ENCODE assay signal across 16 cellular contexts in the genomic region with DNA sequence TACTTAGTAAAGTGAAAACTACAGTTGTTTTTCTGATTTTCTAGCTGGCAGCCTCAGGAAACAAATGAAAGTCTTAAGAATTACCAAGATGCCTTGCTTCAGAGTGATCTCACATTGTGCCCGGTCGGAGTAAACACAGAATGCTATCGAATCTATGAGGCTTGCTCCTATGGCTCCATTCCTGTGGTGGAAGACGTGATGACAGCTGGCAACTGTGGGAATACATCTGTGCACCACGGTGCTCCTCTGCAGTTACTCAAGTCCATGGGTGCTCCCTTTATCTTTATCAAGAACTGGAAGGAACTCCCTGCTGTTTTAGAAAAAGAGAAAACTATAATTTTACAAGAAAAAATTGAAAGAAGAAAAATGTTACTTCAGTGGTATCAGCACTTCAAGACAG. TPM values are rescaled to one million over a fixed set of nuclear protein-coding genes. Genes with fewer than 3 reads are reported as not detected.
DNase-seq lines count a peak whose midpoint lies in the region; ATAC-seq and TF ChIP-seq lines count a peak whose summit lies in the region.
"Had no signal": no experiment of that assay in that cellular context is flagged by ENCODE, and none has a peak within 500 bp of the region (broad histone marks: within the 10 kb centered on the region; RNA-seq: fewer than 3 reads in every experiment).

No MANE protein-coding gene starts in this region.

- no peak overlapping the region for H3K23ac ChIP-seq in mesenchymal stem cell (ENCODE audit: low read length in 2 of 2)

- H3K27ac ChIP-seq in A673 (ENCODE audit: low read depth, low read length, poor library complexity, severe bottlenecking) = no peak overlapping the region
- H3K27ac ChIP-seq in mesenchymal stem cell (ENCODE audit: low read length, poor library complexity, severe bottlenecking) = no peak overlapping the region
- no peak overlapping the region for H3K27ac ChIP-seq in Peyer's patch
- H3K27ac ChIP-seq: BLaER1 treated with 17β-estradiol and CSF1 and Interleukin-3, amounts not matched to agents 10 nM and 100 nM had no signal

- H4K91ac ChIP-seq in mesenchymal stem cell (ENCODE audit: low read length) = peak overlapping the region; percentile 45

- H3K4me3 ChIP-seq in A673 (ENCODE audit: low read depth, low read length, poor library complexity, severe bottlenecking) (no peak overlapping the region), choroid plexus epithelial cell (ENCODE audit: low read depth, low read length) (no peak overlapping the region), mesenchymal stem cell (ENCODE audit: insufficient read depth in 1 of 2, low read depth in 1 of 2, low read length in 2 of 2) (no peak overlapping the region), Peyer's patch (no peak overlapping the region)
- H3K4me3 ChIP-seq: BLaER1 treated with 17β-estradiol and CSF1 and Interleukin-3, amounts not matched to agents 10 nM and 100 nM had no signal

- H2AK5ac ChIP-seq in mesenchymal stem cell (ENCODE audit: low read length, severe bottlenecking) = no peak overlapping the region

- H2BK120ac ChIP-seq in mesenchymal stem cell (ENCODE audit: low read depth, low read length) = no peak overlapping the region

- H3K4ac ChIP-seq in mesenchymal stem cell (ENCODE audit: low read depth in 1 of 2, low read length in 2 of 2) = no peak overlapping the region

- 96% methylated on average over 4 of the region's 5 CpGs for WGBS in mesenchymal stem cell

- H3K27me3 ChIP-seq in A673 (replicated peaks; ENCODE audit: insufficient read depth, low read depth, low read length, poor library complexity) = no peaks in the 10 kb centered on the region
- no peaks in the 10 kb centered on the region for H3K27me3 ChIP-seq in mesenchymal stem cell (ENCODE audit: control insufficient read depth in 1 of 2, insufficient read depth in 1 of 2, low read length in 2 of 2)
- no peaks in the 10 kb centered on the region for H3K27me3 ChIP-seq in Peyer's patch
- H3K27me3 ChIP-seq: BLaER1 treated with 17β-estradiol and CSF1 and Interleukin-3, amounts not matched to agents 10 nM and 100 nM had no signal

- H2BK12ac ChIP-seq in mesenchymal stem cell (ENCODE audit: low read length in 2 of 2) = no peak overlapping the region

- H3K79me1 ChIP-seq in mesenchymal stem cell (replicated peaks; ENCODE audit: low read length, poor library complexity, severe bottlenecking) = no peaks in the 10 kb centered on the region

- TF ChIP-seq CTCF in A673 (conservative IDR thresholded peaks at IDR 0.05; ENCODE audit: low read depth, low read length) = no peak
- TF ChIP-seq CTCF in choroid plexus epithelial cell (conservative IDR thresholded peaks at IDR 0.05; ENCODE audit: low read depth, low read length) = no peak
- no peak for TF ChIP-seq CTCF in Peyer's patch (IDR thresholded peaks at IDR 0.05)
- no peak for TF ChIP-seq CTCF in omental fat pad (IDR thresholded peaks at IDR 0.05)

- no peak overlapping the region for H3K14ac ChIP-seq in mesenchymal stem cell (ENCODE audit: low read length in 2 of 2)

- BruUV-seq in A673 (replicated peaks; lab: Mats Ljungman, UMichigan) = no TSS peak

- no peak overlapping the region for H2BK15ac ChIP-seq in mesenchymal stem cell (ENCODE audit: low read depth, poor library complexity, severe bottlenecking)

- H3K9ac ChIP-seq in mesenchymal stem cell (ENCODE audit: low read length) = no peak overlapping the region
- H3K9ac ChIP-seq: BLaER1 treated with 17β-estradiol and CSF1 and Interleukin-3, amounts not matched to agents 10 nM and 100 nM had no signal

- no peak overlapping the region for H3K18ac ChIP-seq in mesenchymal stem cell (ENCODE audit: low read depth in 1 of 2, low read length in 2 of 2)

- no peak for TF ChIP-seq POLR2A in Peyer's patch (IDR thresholded peaks at IDR 0.05)

- POLR2A ChIA-PET in A673 (lab: Charles Lee; ENCODE audit: low non-redundant PET) = no interaction called here

- intact Hi-C loops in A673 (cut with micrococcal nuclease; ENCODE audit: unreplicated experiment) = no loop called here

- no peaks in the 10 kb centered on the region for H3K9me3 ChIP-seq in A673 (ENCODE audit: low read depth, low read length, poor library complexity, severe bottlenecking)
- no peaks in the 10 kb centered on the region for H3K9me3 ChIP-seq in mesenchymal stem cell (ENCODE audit: control insufficient read depth, low read length)
- no peaks in the 10 kb centered on the region for H3K9me3 ChIP-seq in Peyer's patch
- H3K9me3 ChIP-seq: BLaER1 treated with 17β-estradiol and CSF1 and Interleukin-3, amounts not matched to agents 10 nM and 100 nM had no signal

- ATAC-seq in omental fat pad (ENCODE audit: low FRiP score) = no peak
- ATAC-seq: CD8-positive, alpha-beta T cell; HCT116 had no signal

- no peak overlapping the region for H3K4me2 ChIP-seq in mesenchymal stem cell (ENCODE audit: low read length, poor library complexity, severe bottlenecking)
- H3K4me2 ChIP-seq: BLaER1 treated with 17β-estradiol and CSF1 and Interleukin-3, amounts not matched to agents 10 nM and 100 nM had no signal

- H3K4me1 ChIP-seq in A673 (ENCODE audit: insufficient read depth, low read length, poor library complexity, severe bottlenecking) (peaks cover 4% of the 10 kb centered on the region), mesenchymal stem cell (ENCODE audit: control insufficient read depth, insufficient read depth, low read depth, low read length) (peaks cover 6% of the 10 kb centered on the region), Peyer's patch (no peaks in the 10 kb centered on the region)

- H3K36me3 ChIP-seq in A673 (ENCODE audit: insufficient read depth, low read length, poor library complexity, severe bottlenecking) = no peaks in the 10 kb centered on the region
- peaks cover 6 to 42% of the 10 kb centered on the region in 2 experiments for H3K36me3 ChIP-seq in mesenchymal stem cell (ENCODE audit: control insufficient read depth in 1 of 2, insufficient read depth in 2 of 2, low read depth in 1 of 2, low read length in 2 of 2)
- H3K36me3 ChIP-seq in Peyer's patch = no peaks in the 10 kb centered on the region

- H2BK5ac ChIP-seq in mesenchymal stem cell (ENCODE audit: low read depth, low read length, poor library complexity, severe bottlenecking) = no peak overlapping the region

- DNase-seq in A673 (ENCODE audit: low spot score) (peak; percentile 56), LHCN-M2 (ENCODE audit: low read depth) (peak; percentile 16), choroid plexus epithelial cell (ENCODE audit: low read depth) (peak; percentile 99), mesenchymal stem cell (no peak), Peyer's patch (no peak), midbrain (lab: John Stamatoyannopoulos, UW) (no peak), omental fat pad (ENCODE audit: low spot score) (no peak)
- DNase-seq: Calu3; CD8-positive, alpha-beta T cell; DMS79 treated with DMSO at 0.1 percent for 48 hours; GF-D8; GOT3; H7; HFFc6 had no signal

- no peak overlapping the region for H4K8ac ChIP-seq in mesenchymal stem cell (ENCODE audit: low read length)

- CTCF ChIA-PET in A673 (lab: Charles Lee) = no interaction called here

- no peak overlapping the region for H2AFZ ChIP-seq in mesenchymal stem cell (ENCODE audit: low read depth, low read length)

RNA-seq across cellular contexts. Expression of gene RXYLT1, which starts 28.9 kb away (rescaled TPM):
- total RNA-seq in A673 (2021) (16.8 and 21.1 TPM in 2 replicates), LHCN-M2 (2014; rRNA removed) (30.6 and 32.9 TPM in 2 replicates), Peyer's patch (10 to 100 TPM in 2 of 4 donors, 1 to 10 TPM in 2; 6.1 to 15.7 (median 8.8) TPM), omental fat pad (10 to 100 TPM; 16.0 to 18.7 (median 17.0) TPM)
- polyA plus RNA-seq in LHCN-M2 (2012) = 10.6 TPM
- polyA plus RNA-seq in mesenchymal stem cell (2013, experiment 1 of 2) = 14.3 TPM
- 14.1 TPM for polyA plus RNA-seq in mesenchymal stem cell (2013, experiment 2 of 2)

RNA-seq across cellular contexts. Expression of gene SRGAP1, which starts 35.9 kb away (rescaled TPM):
- total RNA-seq in A673 (2021) (9.7 and 11.0 TPM in 2 replicates), LHCN-M2 (2014; rRNA removed) (3.7 and 4.2 TPM in 2 replicates), Peyer's patch (10 to 100 TPM in 3 of 4 donors, 1 to 10 TPM in 1; 5.8 to 92.4 (median 16.4) TPM), omental fat pad (10 to 100 TPM; 10.6 to 69.1 (median 12.9) TPM)
- polyA plus RNA-seq in LHCN-M2 (2012) = 4.3 TPM
- 10.1 TPM for polyA plus RNA-seq in mesenchymal stem cell (2013, experiment 1 of 2)
- polyA plus RNA-seq in mesenchymal stem cell (2013, experiment 2 of 2) = 9.9 TPM

Comparison
In these comparisons a context has a peak if more than half of its experiments do, and no peak if none do; other contexts are left out.
1. DNase-seq: peak in A673 (single experiment), LHCN-M2 (single experiment) and choroid plexus epithelial cell (single experiment); none in mesenchymal stem cell (single experiment), Peyer's patch (0 of 3), midbrain (single experiment) and omental fat pad (single experiment).